8 cellular contexts compared by ENCODE assay signal in genomic region chr3:183252973-183253363, GRCh38. TPM values are rescaled to one million over a fixed set of nuclear protein-coding genes. Genes with fewer than 3 reads are reported as not detected.
DNase-seq lines count a peak whose midpoint lies in the region; ATAC-seq and TF ChIP-seq lines count a peak whose summit lies in the region.

Gene B3GNT5 (plus strand): TSS chr3:183253253. CDS start chr3:183269799, 16,546 bp downstream.

- no peak for TF ChIP-seq POLR2A in GM18505 (IDR thresholded peaks at IDR 0.05; ENCODE audit: borderline replicate concordance, extremely low read depth, insufficient read depth, insufficient read length)

- peak within 1 kb of the TSS; percentile 88 for H2AFZ ChIP-seq in ACC112 (ENCODE audit: low read length, unreplicated experiment)

- H3K4me1 Mint-ChIP-seq in stimulated activated naive CD8-positive, alpha-beta T cell treated with anti-CD3 and anti-CD28 coated beads, Interleukin-15, Interleukin-2, amounts not matched to agents 100 ng/mL and 50 ng/mL, for 24 hours (ENCODE audit: low read depth) = peaks cover 38% of the 10 kb centered on the region

- H3K9me3 ChIP-seq in WERI-Rb-1 (ENCODE audit: severe bottlenecking) (no peaks in the 10 kb centered on the region), ectodermal cell (ENCODE audit: control insufficient read depth, low read length) (no peaks in the 10 kb centered on the region)

- no peak for ATAC-seq in GM18505 (IDR thresholded peaks at IDR 0.05; ENCODE audit: unreplicated experiment)

- H3K27me3 Mint-ChIP-seq in stimulated activated naive CD8-positive, alpha-beta T cell treated with anti-CD3 and anti-CD28 coated beads, Interleukin-15, Interleukin-2, amounts not matched to agents 100 ng/mL and 50 ng/mL, for 24 hours = peaks cover 25% of the 10 kb centered on the region

- peak within 1 kb of the TSS; percentile 72 for H3K27ac ChIP-seq in ACC112 (ENCODE audit: low read depth, low read length)
- H3K27ac ChIP-seq in WERI-Rb-1 = peak within 1 kb of the TSS; percentile 71
- H3K27ac ChIP-seq in ectodermal cell (ENCODE audit: insufficient read depth, low read depth, low read length, poor library complexity, severe bottlenecking) = peak within 1 kb of the TSS; percentile 33

- H3K4me1 ChIP-seq in ACC112 (ENCODE audit: control insufficient read depth, insufficient read depth, low read length, unreplicated experiment) (peaks cover 17% of the 10 kb centered on the region), ectodermal cell (ENCODE audit: control insufficient read depth, insufficient read depth, low read length) (peaks cover 5% of the 10 kb centered on the region)

- peaks cover 5% of the 10 kb centered on the region; the same call in 1 of the 2 replicates for H3K36me3 ChIP-seq in ACC112 (ENCODE audit: insufficient read depth, low read length)
- H3K36me3 ChIP-seq in WERI-Rb-1 = no peaks in the 10 kb centered on the region
- H3K36me3 ChIP-seq in ectodermal cell (ENCODE audit: control insufficient read depth, insufficient read depth, low read length) = no peaks in the 10 kb centered on the region

- WGBS in ectodermal cell, 2 experiments = 1 to 2% methylated on average over 35 of the region's 35 CpGs

- no peak for TF ChIP-seq CTCF in WERI-Rb-1 (IDR thresholded peaks at IDR 0.05; ENCODE audit: low read depth, low read length)

- H3K4me3 ChIP-seq in ACC112 (ENCODE audit: low read depth, low read length) = peak within 1 kb of the TSS; percentile 87
- peak within 1 kb of the TSS; percentile 81 for H3K4me3 ChIP-seq in WERI-Rb-1 (ENCODE audit: low read depth, low read length)
- H3K4me3 ChIP-seq in ectodermal cell (ENCODE audit: insufficient read depth, low read depth, low read length) = peak within 1 kb of the TSS; percentile 70

- H3K27me3 ChIP-seq in ACC112 (ENCODE audit: insufficient read depth, low read length) = no peaks in the 10 kb centered on the region
- H3K27me3 ChIP-seq in WERI-Rb-1 (ENCODE audit: insufficient read depth, low read depth, severe bottlenecking) = no peaks in the 10 kb centered on the region
- peaks cover 50% of the 10 kb centered on the region for H3K27me3 ChIP-seq in ectodermal cell (ENCODE audit: control insufficient read depth, insufficient read depth, low read length, poor library complexity, severe bottlenecking)

- DNase-seq in HuH-7 (ENCODE audit: low spot score) = peak; percentile 52
- peak; percentile 62 for DNase-seq in WERI-Rb-1
- DNase-seq in mesenteric fat pad (ENCODE audit: low spot score) = no peak
- no peak for DNase-seq in amygdala (lab: John Stamatoyannopoulos, UW)

- H3K9me3 Mint-ChIP-seq in stimulated activated naive CD8-positive, alpha-beta T cell treated with anti-CD3 and anti-CD28 coated beads, Interleukin-15, Interleukin-2, amounts not matched to agents 100 ng/mL and 50 ng/mL, for 24 hours = no peaks in the 10 kb centered on the region

- H3K27ac Mint-ChIP-seq in stimulated activated naive CD8-positive, alpha-beta T cell treated with anti-CD3 and anti-CD28 coated beads, Interleukin-15, Interleukin-2, amounts not matched to agents 100 ng/mL and 50 ng/mL, for 24 hours = peak within 1 kb of the TSS; percentile 80

- H3K36me3 Mint-ChIP-seq in stimulated activated naive CD8-positive, alpha-beta T cell treated with anti-CD3 and anti-CD28 coated beads, Interleukin-15, Interleukin-2, amounts not matched to agents 100 ng/mL and 50 ng/mL, for 24 hours (ENCODE audit: low read depth) = peaks cover 29% of the 10 kb centered on the region

- peak within 1 kb of the TSS; percentile 83 for H3K4me3 Mint-ChIP-seq in stimulated activated naive CD8-positive, alpha-beta T cell treated with anti-CD3 and anti-CD28 coated beads, Interleukin-15, Interleukin-2, amounts not matched to agents 100 ng/mL and 50 ng/mL, for 24 hours

- H3K79me2 ChIP-seq in ACC112 (ENCODE audit: control insufficient read depth, insufficient read depth, low read length, unreplicated experiment) = peaks cover 48% of the 10 kb centered on the region

RNA-seq across cellular contexts. Expression of gene B3GNT5, which starts in this region (rescaled TPM):
- polyA plus RNA-seq in ectodermal cell (2013, experiment 1 of 4) = 12.4 TPM
- polyA plus RNA-seq in ectodermal cell (2013, experiment 2 of 4) = 13.0 TPM
- polyA plus RNA-seq in ectodermal cell (2013, experiment 3 of 4) = 13.5 TPM
- 14.6 TPM for polyA plus RNA-seq in ectodermal cell (2013, experiment 4 of 4)
- 35.2 TPM for total RNA-seq in mesenteric fat pad

Comparison
In these comparisons a context has a peak if more than half of its experiments do, and no peak if none do; other contexts are left out.
1. DNase-seq: peak in HuH-7 (single experiment) and WERI-Rb-1 (single experiment); none in mesenteric fat pad (single experiment) and amygdala (0 of 56).
2. Peak in every context shown above with its lines, with median percentiles within 50 percentile points of each other: H3K27ac ChIP-seq and H3K4me3 ChIP-seq.